In the genomic region with DNA sequence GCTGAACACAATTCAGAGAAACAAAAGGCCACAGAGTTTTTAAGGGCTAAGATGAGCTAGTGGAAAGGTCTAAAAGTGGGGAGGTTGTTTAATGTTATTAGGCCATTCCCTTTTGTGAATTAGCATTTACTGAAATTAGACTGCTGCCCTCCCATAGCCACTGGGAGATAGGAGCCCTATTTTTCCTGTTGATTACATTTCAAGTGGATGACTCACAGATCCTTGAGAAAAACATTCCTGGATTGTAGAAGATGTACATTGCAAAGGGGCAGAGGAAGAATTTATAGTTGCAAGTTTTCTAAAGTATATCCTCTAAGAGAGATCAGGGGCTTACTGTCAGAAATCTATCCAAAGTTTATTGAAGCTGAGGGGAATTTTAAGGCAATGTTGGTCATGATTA, we compare ENCODE assay signal across 25 cellular contexts.
DNase-seq lines count a peak whose midpoint lies in the region; ATAC-seq and TF ChIP-seq lines count a peak whose summit lies in the region.
"Had no signal": no experiment of that assay in that cellular context is flagged by ENCODE, and none has a peak within 500 bp of the region (broad histone marks: within the 10 kb centered on the region; RNA-seq: fewer than 3 reads in every experiment).

No MANE protein-coding gene starts in this region.

- H3K4me1 Mint-ChIP-seq in effector memory CD8-positive, alpha-beta T cell (ENCODE audit: low read depth in 2 of 2), result no peaks in the 10 kb centered on the region
- H3K4me1 Mint-ChIP-seq: CD4-positive, alpha-beta memory T cell had no signal

- TF ChIP-seq CTCF in RWPE2 (IDR thresholded peaks at IDR 0.05; ENCODE audit: poor library complexity, severe bottlenecking), result no peak
- TF ChIP-seq CTCF in kidney epithelial cell (IDR thresholded peaks at IDR 0.05; ENCODE audit: insufficient read depth, low read length, poor library complexity, severe bottlenecking), result no peak
- no peak for TF ChIP-seq CTCF in spleen (IDR thresholded peaks at IDR 0.05 in 8 of 11, conservative IDR thresholded peaks at IDR 0.05 in 3 of 11)

- H3K4me1 ChIP-seq in RWPE2 (ENCODE audit: insufficient read depth, poor library complexity, severe bottlenecking) (no peaks in the 10 kb centered on the region), spleen (no peaks in the 10 kb centered on the region)
- H3K4me1 ChIP-seq: A549, BLaER1 had no signal

- DNase-seq in ACHN (peak; percentile 5), HT1080 (ENCODE audit: low read depth) (peak; percentile 29), RWPE2 (ENCODE audit: low spot score) (no peak), kidney epithelial cell (ENCODE audit: low read depth) (peak; percentile 2), KG1 (lab: John Stamatoyannopoulos, UW) (no peak), spleen (no peak)
- no peak for DNase-seq in effector memory CD8-positive, alpha-beta T cell
- DNase-seq: CD4-positive, alpha-beta memory T cell; DMS153; EL; IMR-90; Karpas-422; MM.1S; NCI-H1092 treated with DMSO at 0.1 percent for 48 hours; NCI-H146; NCI-H2081 treated with DMSO at 0.1 percent for 48 hours; NCI-H510A; NCI-H748 treated with DMSO at 0.1 percent for 48 hours; NK-92 treated with Interleukin-12 subunit alpha and Interleukin-12 subunit beta, amount 100 ng/mL, for 24 hours; SHP77 treated with DMSO at 0.1 percent for 48 hours; SK-N-SH had no signal

- peaks cover 7% of the 10 kb centered on the region for H3K27me3 ChIP-seq in RWPE2 (ENCODE audit: insufficient read depth, poor library complexity, severe bottlenecking)
- H3K27me3 ChIP-seq in kidney epithelial cell (ENCODE audit: control insufficient read depth, insufficient read depth, low read length), result no peaks in the 10 kb centered on the region
- H3K27me3 ChIP-seq in spleen (replicated peaks in 1 of 7), result no peaks in the 10 kb centered on the region
- H3K27me3 ChIP-seq: BLaER1 had no signal

- peaks cover 3 to 7% of the 10 kb centered on the region in 2 donors for H3K9me3 Mint-ChIP-seq in effector memory CD8-positive, alpha-beta T cell

- H3K4me3 ChIP-seq in RWPE2 (ENCODE audit: severe bottlenecking) (no peak overlapping the region), kidney epithelial cell (ENCODE audit: low read depth, low read length) (no peak overlapping the region), spleen (no peak overlapping the region)
- H3K4me3 ChIP-seq: A549, BLaER1, GM12878 had no signal

- H3K27ac ChIP-seq in RWPE2 (ENCODE audit: poor library complexity, severe bottlenecking) (no peak overlapping the region), spleen (no peak overlapping the region)
- H3K27ac ChIP-seq: A549, BLaER1 had no signal

- H3K27ac Mint-ChIP-seq in effector memory CD8-positive, alpha-beta T cell, result no peak overlapping the region
- H3K27ac Mint-ChIP-seq: CD4-positive, alpha-beta memory T cell had no signal

- no peaks in the 10 kb centered on the region for H3K36me3 Mint-ChIP-seq in effector memory CD8-positive, alpha-beta T cell (ENCODE audit: insufficient read depth)
- H3K36me3 Mint-ChIP-seq: CD4-positive, alpha-beta memory T cell had no signal

- TF ChIP-seq POLR2A in spleen (IDR thresholded peaks at IDR 0.05), result no peak

- H3K27me3 Mint-ChIP-seq in effector memory CD8-positive, alpha-beta T cell, result no peaks in the 10 kb centered on the region
- H3K27me3 Mint-ChIP-seq: CD4-positive, alpha-beta memory T cell had no signal

- no peaks in the 10 kb centered on the region for H3K9me3 ChIP-seq in RWPE2 (ENCODE audit: severe bottlenecking)
- H3K9me3 ChIP-seq in spleen, result peaks cover 0 to 19% (median 10%) of the 10 kb centered on the region in 8 donors
- H3K9me3 ChIP-seq: A549, BLaER1, SK-N-SH had no signal

- ATAC-seq in RWPE2 (ENCODE audit: low read depth) (peak; percentile 67; the same call in 2 of the 3 replicates), GM18520 (IDR thresholded peaks at IDR 0.05; ENCODE audit: unreplicated experiment) (no peak)
- no peak for ATAC-seq in effector memory CD8-positive, alpha-beta T cell (replicated peaks)
- ATAC-seq: A549, GM12878 had no signal

- H3K36me3 ChIP-seq in RWPE2 (ENCODE audit: low read depth) (no peaks in the 10 kb centered on the region), kidney epithelial cell (ENCODE audit: control insufficient read depth, insufficient read depth, low read length) (no peaks in the 10 kb centered on the region), spleen (no peaks in the 10 kb centered on the region)
- H3K36me3 ChIP-seq: BLaER1 had no signal

- no peak overlapping the region for H3K4me3 Mint-ChIP-seq in effector memory CD8-positive, alpha-beta T cell
- H3K4me3 Mint-ChIP-seq: CD4-positive, alpha-beta memory T cell had no signal

- intact Hi-C loops in spleen (cut with DNase I; ENCODE audit: low total_unique reads), result no loop called here

- in situ Hi-C loops in ACHN (cut with HindIII; ENCODE audit: low pct_ligation_motif_present, low pct_unique_long_range_greater_than_20kb, low sequenced_read_pairs), result no loop called here

Comparison
In these comparisons a context has a peak if more than half of its experiments do, and no peak if none do; other contexts are left out.
1. DNase-seq: peak in ACHN (single experiment), HT1080 (single experiment) and kidney epithelial cell (single experiment); none in RWPE2 (single experiment), effector memory CD8-positive, alpha-beta T cell (0 of 3), KG1 (single experiment) and spleen (single experiment).